In genomic region chr19:47540748-47541147, GRCh38 we compare ENCODE assay signal across 1 cellular context.
TF ChIP-seq lines count a peak whose summit lies in the region.

No MANE protein-coding gene starts in this region.

TF ChIP-seq in K562, 482 proteins besides CTCF, POLR2A, EP300 and RAD21:
- no peak for TF ChIP-seq FOXO4 (CRISPR knock-in tag; IDR thresholded peaks at IDR 0.05)
- TF ChIP-seq CTCFL (IDR thresholded peaks at IDR 0.05; ENCODE audit: borderline replicate concordance, insufficient read depth, low read depth, low read length, poor library complexity, severe bottlenecking): peak; percentile 18
